Comparison of ENCODE assay signal across 12 cellular contexts in genomic region chr2:165815742-165816141, GRCh38. TPM values are rescaled to one million over a fixed set of nuclear protein-coding genes. Genes with fewer than 3 reads are reported as not detected.
A peak's percentile ranks its signal among the peaks of the same experiment; 100 is the strongest.
DNase-seq lines count a peak whose midpoint lies in the region; ATAC-seq, FAIRE-seq and TF ChIP-seq lines count a peak whose summit lies in the region.
"Had no signal": no experiment of that assay in that cellular context is flagged by ENCODE, and none has a peak within 500 bp of the region (broad histone marks: within the 10 kb centered on the region; RNA-seq: fewer than 3 reads in every experiment).

No MANE protein-coding gene starts in this region.

- POLR2A ChIA-PET in GM12878 (lab: Charles Lee): no interaction called here

- no peak overlapping the region for H2AFZ ChIP-seq in GM12878 (ENCODE audit: control insufficient read depth, low read depth, low read length)

- H3K4me3 ChIP-seq in GM12878: no peak overlapping the region
- H3K4me3 ChIP-seq: lung had no signal

- no peaks in the 10 kb centered on the region for H3K9me3 ChIP-seq in GM12878 (replicated peaks; ENCODE audit: control insufficient read depth, insufficient read depth, low read length)

- no peak overlapping the region; the same call in 1 of the 2 replicates for H3K4me2 ChIP-seq in GM12878 (ENCODE audit: control insufficient read depth, insufficient read depth)

- TF ChIP-seq EP300 in GM12878 (IDR thresholded peaks at IDR 0.05; ENCODE audit: borderline replicate concordance in 1 of 2, control insufficient read depth in 1 of 2, low read depth in 2 of 2, low read length in 2 of 2): no peak

- no peak overlapping the region; the same call in 1 of the 2 replicates for H3K27ac ChIP-seq in GM12878 (ENCODE audit: control insufficient read depth, insufficient read depth)

- peaks cover 13% of the 10 kb centered on the region; the same call in 1 of the 2 replicates for H3K4me1 ChIP-seq in GM12878 (ENCODE audit: control insufficient read depth, insufficient read depth, low read length)

- no peaks in the 10 kb centered on the region for H3K36me3 ChIP-seq in GM12878 (ENCODE audit: control insufficient read depth in 2 of 2, insufficient read depth in 2 of 2, low read length in 1 of 2)

- ATAC-seq in GM18907 (IDR thresholded peaks at IDR 0.05; ENCODE audit: unreplicated experiment) (peak; percentile 61), GM21723 (IDR thresholded peaks at IDR 0.05; ENCODE audit: unreplicated experiment) (peak; percentile 80), HG03378 (IDR thresholded peaks at IDR 0.05; ENCODE audit: unreplicated experiment) (peak; percentile 62), GM12878 (peak; percentile 75)

- RAD21 ChIA-PET in GM12878 (lab: Charles Lee; ENCODE audit: unreplicated experiment): no interaction called here

- H3K27me3 ChIP-seq in GM12878 (replicated peaks in 1 of 2; ENCODE audit: control insufficient read depth in 2 of 2, insufficient read depth in 2 of 2, low read length in 1 of 2): no peaks in the 10 kb centered on the region

- H4K20me1 ChIP-seq in GM12878 (ENCODE audit: control insufficient read depth, insufficient read depth): no peaks in the 10 kb centered on the region

- SMC1A ChIA-PET in GM12878 (lab: Charles Lee; ENCODE audit: uncharacterized antibody, unreplicated experiment): no interaction called here

- intact Hi-C loops in GM12878 (cut with micrococcal nuclease; ENCODE audit: unreplicated experiment): no loop called here

- TF ChIP-seq RAD21 in GM12878 (IDR thresholded peaks at IDR 0.05; ENCODE audit: insufficient read depth, low read depth, low read length): no peak

- FAIRE-seq in GM12878 (lab: Jason Lieb, UNC) (peak; percentile 38), frontal cortex (lab: Jason Lieb, UNC) (no peak)

- no peak overlapping the region for H3K9ac ChIP-seq in GM12878 (ENCODE audit: control insufficient read depth, insufficient read depth, low read length)

- TF ChIP-seq POLR2A in GM12878 (IDR thresholded peaks at IDR 0.05; ENCODE audit: low read depth, low read length): no peak

- DNase-seq in GM12878 (ENCODE audit: low read depth, low spot score) (no peak), NCI-H1417 (lab: John Stamatoyannopoulos, UW) (no peak), AG08396 (ENCODE audit: low spot score) (no peak), KBM-7 (no peak), frontal cortex (ENCODE audit: low spot score in 2 of 2) (no peak)
- DNase-seq: activated CD4-positive, alpha-beta memory T cell treated with anti-CD3 and anti-CD28 coated beads, Interleukin-2, amount 10 ng/mL, durations not matched to agents 7 days and 5 days; glutamatergic neuron; NCI-H2029 had no signal

- CTCF ChIA-PET in GM12878 (lab: Yijun Ruan, JAX): no interaction called here

- BruUV-seq in GM12878 (replicated peaks; lab: Mats Ljungman, UMichigan): no TSS peak

- in situ Hi-C loops in GM12878 (cut with MboI) (no loop called here), KBM-7 (cut with MboI; ENCODE audit: low pct_unique_long_range_greater_than_20kb, low sequenced_read_pairs) (no loop called here)

- TF ChIP-seq CTCF in GM12878 (IDR thresholded peaks at IDR 0.05 in 2 of 3, conservative IDR thresholded peaks at IDR 0.05 in 1 of 3; ENCODE audit: control insufficient read depth in 2 of 3, extremely low read depth in 1 of 3, insufficient read depth in 1 of 3, low read depth in 3 of 3, low read length in 3 of 3): no peak

- H3K79me2 ChIP-seq in GM12878 (ENCODE audit: control insufficient read depth, insufficient read depth, low read length): no peaks in the 10 kb centered on the region

TF ChIP-seq in GM12878, 131 proteins besides CTCF, POLR2A, EP300 and RAD21:
- TF ChIP-seq, protein P1, sequence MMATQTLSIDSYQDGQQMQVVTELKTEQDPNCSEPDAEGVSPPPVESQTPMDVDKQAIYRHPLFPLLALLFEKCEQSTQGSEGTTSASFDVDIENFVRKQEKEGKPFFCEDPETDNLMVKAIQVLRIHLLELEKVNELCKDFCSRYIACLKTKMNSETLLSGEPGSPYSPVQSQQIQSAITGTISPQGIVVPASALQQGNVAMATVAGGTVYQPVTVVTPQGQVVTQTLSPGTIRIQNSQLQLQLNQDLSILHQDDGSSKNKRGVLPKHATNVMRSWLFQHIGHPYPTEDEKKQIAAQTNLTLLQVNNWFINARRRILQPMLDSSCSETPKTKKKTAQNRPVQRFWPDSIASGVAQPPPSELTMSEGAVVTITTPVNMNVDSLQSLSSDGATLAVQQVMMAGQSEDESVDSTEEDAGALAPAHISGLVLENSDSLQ (IDR thresholded peaks at IDR 0.05): no peak
- TF ChIP-seq, protein P2, sequence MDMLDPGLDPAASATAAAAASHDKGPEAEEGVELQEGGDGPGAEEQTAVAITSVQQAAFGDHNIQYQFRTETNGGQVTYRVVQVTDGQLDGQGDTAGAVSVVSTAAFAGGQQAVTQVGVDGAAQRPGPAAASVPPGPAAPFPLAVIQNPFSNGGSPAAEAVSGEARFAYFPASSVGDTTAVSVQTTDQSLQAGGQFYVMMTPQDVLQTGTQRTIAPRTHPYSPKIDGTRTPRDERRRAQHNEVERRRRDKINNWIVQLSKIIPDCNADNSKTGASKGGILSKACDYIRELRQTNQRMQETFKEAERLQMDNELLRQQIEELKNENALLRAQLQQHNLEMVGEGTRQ (IDR thresholded peaks at IDR 0.05; ENCODE audit: borderline replicate concordance, low read depth, low read length): no peak
- TF ChIP-seq SIN3A (IDR thresholded peaks at IDR 0.05; ENCODE audit: low read depth, low read length) (no peak), BACH1 (IDR thresholded peaks at IDR 0.05; ENCODE audit: borderline replicate concordance) (no peak), YY1 (IDR thresholded peaks at IDR 0.05; ENCODE audit: low read depth, low read length) (no peak), RBBP5 (conservative IDR thresholded peaks at IDR 0.05) (no peak), PML (IDR thresholded peaks at IDR 0.05; ENCODE audit: low read length) (no peak), CHD1 (IDR thresholded peaks at IDR 0.05; ENCODE audit: low read depth, low read length) (no peak), EED (IDR thresholded peaks at IDR 0.05; ENCODE audit: low read depth) (no peak), FOS (IDR thresholded peaks at IDR 0.05; ENCODE audit: borderline replicate concordance, extremely low read depth, insufficient read length) (no peak), POU2F2 (IDR thresholded peaks at IDR 0.05; ENCODE audit: borderline replicate concordance, low read depth, low read length) (no peak)
- TF ChIP-seq, protein P3, sequence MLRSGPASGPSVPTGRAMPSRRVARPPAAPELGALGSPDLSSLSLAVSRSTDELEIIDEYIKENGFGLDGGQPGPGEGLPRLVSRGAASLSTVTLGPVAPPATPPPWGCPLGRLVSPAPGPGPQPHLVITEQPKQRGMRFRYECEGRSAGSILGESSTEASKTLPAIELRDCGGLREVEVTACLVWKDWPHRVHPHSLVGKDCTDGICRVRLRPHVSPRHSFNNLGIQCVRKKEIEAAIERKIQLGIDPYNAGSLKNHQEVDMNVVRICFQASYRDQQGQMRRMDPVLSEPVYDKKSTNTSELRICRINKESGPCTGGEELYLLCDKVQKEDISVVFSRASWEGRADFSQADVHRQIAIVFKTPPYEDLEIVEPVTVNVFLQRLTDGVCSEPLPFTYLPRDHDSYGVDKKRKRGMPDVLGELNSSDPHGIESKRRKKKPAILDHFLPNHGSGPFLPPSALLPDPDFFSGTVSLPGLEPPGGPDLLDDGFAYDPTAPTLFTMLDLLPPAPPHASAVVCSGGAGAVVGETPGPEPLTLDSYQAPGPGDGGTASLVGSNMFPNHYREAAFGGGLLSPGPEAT (IDR thresholded peaks at IDR 0.05; ENCODE audit: low read depth): no peak

RNA-seq across cellular contexts. Expression of gene GALNT3, which starts 21.7 kb away (rescaled TPM):
- total RNA-seq in GM12878 (2013; cell fraction: nucleolus; rRNA removed): 3.0 and 5.1 TPM in 2 replicates
- total RNA-seq in GM12878 (2014; rRNA removed) (0.96 and 1.4 TPM in 2 replicates), GM12878 (2014; rRNA removed; fragmentation: Illumina TruSeq; extraction: Trizol) (1.7 and 1.9 TPM in 2 replicates), GM12878 (2021) (1.0 and 1.4 TPM in 2 replicates), frontal cortex (3.7 TPM)
- 0.45 TPM for polyA plus RNA-seq in GM12878 (2011; ENCODE audit: low read depth)
- polyA plus RNA-seq in GM12878 (2011; rRNA removed) (1.1 and 2.6 TPM in 2 replicates), GM12878 (2014; fragmentation: Illumina TruSeq; extraction: Trizol) (1.1 and 1.7 TPM in 2 replicates), GM12878 (2014; fragmentation: Nextera tagmentation; extraction: Ambion mirVana) (under 1 TPM; 0.56 to 0.66 TPM), GM12878 (2014; rRNA removed) (0.53 and 0.67 TPM in 2 replicates), GM12878 (2016; fragmentation: Nextera tagmentation; extraction: Ambion mirVana) (1 to 10 TPM; 2.8 to 3.7 TPM)
- 0.20 and 0.39 TPM in 2 replicates for polyA plus RNA-seq in GM12878 (2011; cell fraction: cytosol; rRNA removed)
- 0.98 and 1.6 TPM in 2 replicates for polyA plus RNA-seq in GM12878 (2011; cell fraction: nucleus; rRNA removed)
- 0.45 and 0.91 TPM in 2 replicates for polyA plus RNA-seq in GM12878 (2012)
- 0.66 and 0.72 TPM in 2 replicates for polyA minus RNA-seq in GM12878 (2011; rRNA and poly(A)+ RNA removed)
- polyA minus RNA-seq in GM12878 (2011; cell fraction: cytosol; rRNA and poly(A)+ RNA removed): 0.62 and 0.80 TPM in 2 replicates
- polyA minus RNA-seq in GM12878 (2011; cell fraction: nucleus; rRNA and poly(A)+ RNA removed): 0.57 and 0.85 TPM in 2 replicates
